23 cellular contexts compared by ENCODE assay signal in genomic region chr5:151236888-151237287, GRCh38.
"Had no signal": no experiment of that assay in that cellular context is flagged by ENCODE, and none has a peak within 500 bp of the region (broad histone marks: within the 10 kb centered on the region; RNA-seq: fewer than 3 reads in every experiment).

No MANE protein-coding gene starts in this region.

- DNase-seq: activated CD4-positive, alpha-beta T cell treated with anti-CD3 and anti-CD28 coated beads, Interleukin-2, amount 50 U/mL, for 1 hour; activated CD4-positive, CD25-positive, alpha-beta regulatory T cell treated with anti-CD3 and anti-CD28 coated beads, Interleukin-2, amount 50 U/mL, for 72 hours; activated CD8-positive, alpha-beta T cell treated with anti-CD3 and anti-CD28 coated beads, Interleukin-2, amount 10 ng/mL, durations not matched to agents 7 days and 5 days; activated gamma-delta T cell; activated naive CD4-positive, alpha-beta T cell treated with anti-CD3 and anti-CD28 coated beads, Interleukin-2, amount 50 U/mL, for 16 hours; activated naive CD8-positive, alpha-beta T cell treated with anti-CD3 and anti-CD28 coated beads, Interleukin-2, amount 50 U/mL, for 24 hours; cortex of kidney; foreskin fibroblast; kidney; naive thymus-derived CD4-positive, alpha-beta T cell; occipital lobe; stimulated activated CD4-positive, alpha-beta T cell treated with anti-CD3 and anti-CD28 coated beads, Interleukin-2, amount 100 ng/mL, for 48 hours; stimulated activated CD8-positive, alpha-beta memory T cell treated with anti-CD3 and anti-CD28 coated beads, Interleukin-4, amount 100 ng/mL, for 48 hours; stimulated activated naive B cell treated with anti-CD40 and anti-IgM and Interleukin-4, amounts not matched to agents 10 μg/mL and 1 μg/mL and 100 μg/mL, for 72 hours; transverse colon had no signal

- H3K27me3 ChIP-seq: sigmoid colon, transverse colon had no signal

- H3K9me3 ChIP-seq: sigmoid colon, transverse colon had no signal

- H3K27me3 Mint-ChIP-seq: activated naive CD8-positive, alpha-beta T cell treated with anti-CD3 and anti-CD28 coated beads, Interleukin-2, amount 50 U/mL, for 24 hours; naive thymus-derived CD4-positive, alpha-beta T cell; stimulated activated naive B cell treated with anti-CD40 and anti-IgM and Interleukin-4, amounts not matched to agents 10 μg/mL and 1 μg/mL and 100 μg/mL, for 72 hours had no signal

- H3K9me3 Mint-ChIP-seq: activated naive CD8-positive, alpha-beta T cell treated with anti-CD3 and anti-CD28 coated beads, Interleukin-2, amount 50 U/mL, for 24 hours; activated T-helper 1 cell treated with anti-CD3 and anti-CD28 coated beads, Interleukin-12 subunit alpha, Interleukin-12 subunit beta, Interleukin-2, Interleukin-4 antibody, amounts not matched to agents 30 ng/mL and 10 ng/mL and 1 ng/mL, durations not matched to agents 14 hours and 24 hours and 36 hours; naive thymus-derived CD4-positive, alpha-beta T cell; neural crest cell had no signal

- ATAC-seq: activated CD8-positive, alpha-beta T cell treated with anti-CD3 and anti-CD28 coated beads, Interleukin-2, amount 10 ng/mL, durations not matched to agents 7 days and 5 days; activated naive CD8-positive, alpha-beta T cell treated with anti-CD3 and anti-CD28 coated beads, Interleukin-2, amount 50 U/mL, for 24 hours; left lobe of liver; naive thymus-derived CD4-positive, alpha-beta T cell; stimulated activated naive B cell treated with anti-CD40 and anti-IgM and Interleukin-4, amounts not matched to agents 10 μg/mL and 1 μg/mL and 100 μg/mL, for 72 hours had no signal

- H3K27ac ChIP-seq: VCaP had no signal

- H3K36me3 ChIP-seq: sigmoid colon, transverse colon had no signal

- H3K4me3 Mint-ChIP-seq: activated CD8-positive, alpha-beta T cell treated with anti-CD3 and anti-CD28 coated beads, Interleukin-2, amount 10 ng/mL, durations not matched to agents 7 days and 5 days; activated naive CD8-positive, alpha-beta T cell treated with anti-CD3 and anti-CD28 coated beads, Interleukin-2, amount 50 U/mL, for 24 hours; activated T-helper 1 cell treated with anti-CD3 and anti-CD28 coated beads, Interleukin-12 subunit alpha, Interleukin-12 subunit beta, Interleukin-2, Interleukin-4 antibody, amounts not matched to agents 30 ng/mL and 10 ng/mL and 1 ng/mL, durations not matched to agents 14 hours and 24 hours and 36 hours; naive thymus-derived CD4-positive, alpha-beta T cell; neural crest cell had no signal

- H3K4me3 ChIP-seq: lung, sigmoid colon, transverse colon had no signal

- FAIRE-seq: endometrium, kidney, urothelium cell line had no signal

- H3K27ac Mint-ChIP-seq: activated CD8-positive, alpha-beta T cell treated with anti-CD3 and anti-CD28 coated beads, Interleukin-2, amount 10 ng/mL, durations not matched to agents 7 days and 5 days; activated naive CD8-positive, alpha-beta T cell treated with anti-CD3 and anti-CD28 coated beads, Interleukin-2, amount 50 U/mL, for 24 hours; activated T-helper 1 cell treated with anti-CD3 and anti-CD28 coated beads, Interleukin-12 subunit alpha, Interleukin-12 subunit beta, Interleukin-2, Interleukin-4 antibody, amounts not matched to agents 30 ng/mL and 10 ng/mL and 1 ng/mL, durations not matched to agents 14 hours and 24 hours and 36 hours; naive thymus-derived CD4-positive, alpha-beta T cell had no signal
